Comparison of ENCODE assay signal across 8 cellular contexts in genomic region chr7:156949541-156950380, GRCh38. TPM values are rescaled to one million over a fixed set of nuclear protein-coding genes. Genes with fewer than 3 reads are reported as not detected.
DNase-seq lines count a peak whose midpoint lies in the region; ATAC-seq and TF ChIP-seq lines count a peak whose summit lies in the region.

NOM1 (plus strand) TSS chr7:156949712; CDS start chr7:156949738, 26 bp downstream.

- POLR2A ChIA-PET in naive thymus-derived CD8-positive, alpha-beta T cell (lab: Charles Lee), result interaction anchor here (0.7 to 2.6 kb wide), 6 partner anchors 21 to 1646 kb away, joined by 3 to 15 read pairs (median 4); partner anchors contain the start of gene LMBR1

- H3K27me3 Mint-ChIP-seq in activated T-cell treated with anti-CD3 and anti-CD28 coated beads, Interleukin-2, amount 50 U/mL, for 4 hours (ENCODE audit: low read depth), result peaks cover 3% of the 10 kb centered on the region
- H3K27me3 Mint-ChIP-seq in naive thymus-derived CD8-positive, alpha-beta T cell, result peaks cover 0 to 14% (median 8%) of the 10 kb centered on the region in 5 donors
- peaks cover 8 to 14% of the 10 kb centered on the region in 2 donors for H3K27me3 Mint-ChIP-seq in stimulated activated naive B cell treated with anti-CD40 and anti-IgM and Interleukin-4, amounts not matched to agents 10 μg/mL and 1 μg/mL and 100 μg/mL, for 72 hours

- H3K4me3 Mint-ChIP-seq in activated T-cell treated with anti-CD3 and anti-CD28 coated beads, Interleukin-2, amount 50 U/mL, for 4 hours, result peak within 1 kb of the TSS; percentile 100
- peak within 1 kb of the TSS; percentile 90 to 99 (median 96) for H3K4me3 Mint-ChIP-seq in naive thymus-derived CD8-positive, alpha-beta T cell
- H3K4me3 Mint-ChIP-seq in stimulated activated naive B cell treated with anti-CD40 and anti-IgM and Interleukin-4, amounts not matched to agents 10 μg/mL and 1 μg/mL and 100 μg/mL, for 72 hours, result peak within 1 kb of the TSS; percentile 91 to 98

- peak within 1 kb of the TSS; percentile 76 to 98 (median 90) for H3K27ac Mint-ChIP-seq in naive thymus-derived CD8-positive, alpha-beta T cell
- H3K27ac Mint-ChIP-seq in stimulated activated naive B cell treated with anti-CD40 and anti-IgM and Interleukin-4, amounts not matched to agents 10 μg/mL and 1 μg/mL and 100 μg/mL, for 72 hours, result peak within 1 kb of the TSS; percentile 98

- no peaks in the 10 kb centered on the region for H3K9me3 Mint-ChIP-seq in activated T-cell treated with anti-CD3 and anti-CD28 coated beads, Interleukin-2, amount 50 U/mL, for 4 hours
- H3K9me3 Mint-ChIP-seq in naive thymus-derived CD8-positive, alpha-beta T cell, result no peaks in the 10 kb centered on the region
- no peaks in the 10 kb centered on the region for H3K9me3 Mint-ChIP-seq in stimulated activated naive B cell treated with anti-CD40 and anti-IgM and Interleukin-4, amounts not matched to agents 10 μg/mL and 1 μg/mL and 100 μg/mL, for 72 hours

- peaks cover 34% of the 10 kb centered on the region for H3K4me1 Mint-ChIP-seq in activated T-cell treated with anti-CD3 and anti-CD28 coated beads, Interleukin-2, amount 50 U/mL, for 4 hours (ENCODE audit: low read depth)
- H3K4me1 Mint-ChIP-seq in naive thymus-derived CD8-positive, alpha-beta T cell, result peaks cover 5 to 42% (median 24%) of the 10 kb centered on the region in 4 donors
- H3K4me1 Mint-ChIP-seq in stimulated activated naive B cell treated with anti-CD40 and anti-IgM and Interleukin-4, amounts not matched to agents 10 μg/mL and 1 μg/mL and 100 μg/mL, for 72 hours, result peaks cover 14 to 25% of the 10 kb centered on the region in 2 donors

- peaks cover 23% of the 10 kb centered on the region for H3K36me3 Mint-ChIP-seq in activated T-cell treated with anti-CD3 and anti-CD28 coated beads, Interleukin-2, amount 50 U/mL, for 4 hours (ENCODE audit: insufficient read depth)
- H3K36me3 Mint-ChIP-seq in naive thymus-derived CD8-positive, alpha-beta T cell, result peaks cover 0 to 27% (median 11%) of the 10 kb centered on the region in 3 donors
- H3K36me3 Mint-ChIP-seq in stimulated activated naive B cell treated with anti-CD40 and anti-IgM and Interleukin-4, amounts not matched to agents 10 μg/mL and 1 μg/mL and 100 μg/mL, for 72 hours, result peaks cover 14 to 27% of the 10 kb centered on the region in 2 donors

- DNase-seq in DMS79 treated with DMSO at 0.1 percent for 48 hours (lab: John Stamatoyannopoulos, UW) (peak; percentile 59), HuH-7.5 (ENCODE audit: low spot score) (peak; percentile 88), fibroblast of gingiva (ENCODE audit: low read depth) (peak; percentile 79)
- DNase-seq in activated T-cell treated with anti-CD3 and anti-CD28 coated beads, Interleukin-2, amount 50 U/mL, for 4 hours, result peak; percentile 91
- DNase-seq in naive thymus-derived CD8-positive, alpha-beta T cell, result peak; percentile 82 to 98 (median 91)
- peak; percentile 86 for DNase-seq in stimulated activated naive B cell treated with anti-CD40 and anti-IgM and Interleukin-4, amounts not matched to agents 10 μg/mL and 1 μg/mL and 100 μg/mL, for 72 hours

- peak; percentile 90 for ATAC-seq in GM21528 (IDR thresholded peaks at IDR 0.05; ENCODE audit: low FRiP score, unreplicated experiment)
- ATAC-seq in activated T-cell treated with anti-CD3 and anti-CD28 coated beads, Interleukin-2, amount 50 U/mL, for 4 hours, result peak; percentile 95 to 96
- ATAC-seq in naive thymus-derived CD8-positive, alpha-beta T cell, result peak; percentile 94 to 96
- ATAC-seq in stimulated activated naive B cell treated with anti-CD40 and anti-IgM and Interleukin-4, amounts not matched to agents 10 μg/mL and 1 μg/mL and 100 μg/mL, for 72 hours (replicated peaks), result peak; percentile 94 to 97

TF ChIP-seq in PFSK-1, 5 proteins besides CTCF, POLR2A, EP300 and RAD21:
- TF ChIP-seq TAF1 (IDR thresholded peaks at IDR 0.05; ENCODE audit: borderline replicate concordance, insufficient read depth, low read length), result peak; percentile 97
- TF ChIP-seq FOXP2 (optimal IDR thresholded peaks at IDR 0.05; ENCODE audit: borderline replicate concordance, extremely low read depth, extremely low read length, insufficient read depth), result peak; percentile 85
- TF ChIP-seq POLR2AphosphoS5 (IDR thresholded peaks at IDR 0.05; ENCODE audit: low read depth, low read length), result peak; percentile 83
- TF ChIP-seq SIN3A (IDR thresholded peaks at IDR 0.05; ENCODE audit: borderline replicate concordance, insufficient read depth, low read length), result no peak
- TF ChIP-seq REST (IDR thresholded peaks at IDR 0.05; ENCODE audit: insufficient read depth in 1 of 2, low read depth in 2 of 2, low read length in 2 of 2), result peak; percentile 47 to 65; a peak in 2 of 4 replicates

RNA-seq across cellular contexts. Expression of gene NOM1, which starts in this region (rescaled TPM):
- 17.4 TPM for polyA plus RNA-seq in PFSK-1 (2012; ENCODE audit: insufficient read length, low read depth)
- total RNA-seq in activated T-cell treated with anti-CD3 and anti-CD28 coated beads, Interleukin-2, amount 50 U/mL, for 4 hours, result 10 to 100 TPM; 46.3 to 49.3 (median 47.4) TPM
- total RNA-seq in naive thymus-derived CD8-positive, alpha-beta T cell, result 10 to 100 TPM; 36.8 to 40.1 TPM
- 1 to 10 TPM; 2.2 to 7.2 (median 6.6) TPM for polyA plus RNA-seq in naive thymus-derived CD8-positive, alpha-beta T cell

Comparison
In these comparisons a context has a peak if more than half of its experiments do, and no peak if none do; other contexts are left out.
1. Peak in every context shown above with its lines: DNase-seq and ATAC-seq.